8 cellular contexts compared by ENCODE assay signal in the genomic region with DNA sequence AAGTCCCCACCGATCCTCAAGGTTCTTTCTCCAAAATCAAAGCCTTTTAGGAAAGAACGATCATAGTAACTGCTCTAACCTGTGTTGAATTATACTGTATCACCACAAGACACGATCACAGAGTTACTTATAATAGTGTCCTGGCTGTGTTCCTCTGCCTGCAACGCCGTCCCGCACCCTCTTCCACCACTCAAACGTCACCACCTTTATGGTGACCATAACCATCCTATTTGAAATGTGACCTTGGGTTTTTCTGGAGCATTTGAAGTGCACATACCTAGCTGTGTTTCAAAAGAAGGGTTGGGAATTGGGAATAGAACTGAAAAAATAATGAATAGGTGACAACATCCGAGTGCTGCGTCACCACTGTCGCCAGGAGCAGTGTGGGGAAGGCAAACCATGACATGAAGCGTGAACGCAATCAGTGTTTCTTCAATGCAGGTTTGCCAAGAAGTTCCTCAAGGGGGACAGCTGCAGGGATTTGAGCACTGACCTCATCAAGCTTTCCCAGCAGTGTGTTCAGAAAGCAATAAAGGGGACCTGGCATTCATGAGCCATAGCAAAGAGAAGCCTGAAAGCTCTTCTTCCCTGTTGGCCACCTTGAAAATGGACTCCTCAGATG. TPM values are rescaled to one million over a fixed set of nuclear protein-coding genes. Genes with fewer than 3 reads are reported as not detected.
A peak's percentile ranks its signal among the peaks of the same experiment; 100 is the strongest.
DNase-seq lines count a peak whose midpoint lies in the region; ATAC-seq and TF ChIP-seq lines count a peak whose summit lies in the region.

No MANE protein-coding gene starts in this region.

- H3K79me2 ChIP-seq in neural progenitor cell (ENCODE audit: low read depth), result peaks cover 19% of the 10 kb centered on the region

- H3K4me3 ChIP-seq in CD8-positive, alpha-beta T cell (ENCODE audit: low read depth, low read length), result peak overlapping the region; percentile 75
- H3K4me3 ChIP-seq in NB4 (ENCODE audit: low read depth, low read length) (peak overlapping the region; percentile 60), ectodermal cell (ENCODE audit: insufficient read depth, low read depth, low read length) (peak overlapping the region; percentile 66), neural progenitor cell (peak overlapping the region; percentile 77)

- no peak for DNase-seq in CD8-positive, alpha-beta T cell
- DNase-seq in NB4 (ENCODE audit: low read depth), result no peak
- DNase-seq in neural progenitor cell (ENCODE audit: low spot score), result peak; percentile 24
- no peak for DNase-seq in activated gamma-delta T cell treated with Interleukin-2 at 50 U/mL for 16 hours
- no peak for DNase-seq in OCI-M1 (lab: John Stamatoyannopoulos, UW)

- H3F3A ChIP-seq in neural progenitor cell (ENCODE audit: low read depth), result peaks cover 32% of the 10 kb centered on the region

- H3K9ac ChIP-seq in neural progenitor cell, result no peak overlapping the region

- H3K27me3 ChIP-seq in CD8-positive, alpha-beta T cell (ENCODE audit: insufficient read depth, low read length), result no peaks in the 10 kb centered on the region
- H3K27me3 ChIP-seq in ectodermal cell (ENCODE audit: control insufficient read depth, insufficient read depth, low read length, poor library complexity, severe bottlenecking), result no peaks in the 10 kb centered on the region
- H3K27me3 ChIP-seq in neural progenitor cell, result no peaks in the 10 kb centered on the region

- H3K4me1 ChIP-seq in CD8-positive, alpha-beta T cell (ENCODE audit: insufficient read depth, low read length), result peaks cover 16% of the 10 kb centered on the region
- no peaks in the 10 kb centered on the region for H3K4me1 ChIP-seq in ectodermal cell (ENCODE audit: control insufficient read depth, insufficient read depth, low read length)
- peaks cover 5% of the 10 kb centered on the region for H3K4me1 ChIP-seq in neural progenitor cell

- 86 to 91% methylated on average over 12 of the region's 12 CpGs for WGBS in ectodermal cell, 2 experiments

- H3K27ac ChIP-seq in CD8-positive, alpha-beta T cell (ENCODE audit: low read depth, low read length), result no peak overlapping the region
- no peak overlapping the region for H3K27ac ChIP-seq in ectodermal cell (ENCODE audit: insufficient read depth, low read depth, low read length, poor library complexity, severe bottlenecking)
- no peak overlapping the region for H3K27ac ChIP-seq in neural progenitor cell

- CTCF ChIA-PET in CD8-positive, alpha-beta T cell (lab: Charles Lee), result interaction anchor here (0.7 to 2.1 kb wide), 3 partner anchors 10 to 21 kb away, joined by 3 to 14 read pairs (median 3); no protein-coding TSS in a partner anchor

- ATAC-seq in CD8-positive, alpha-beta T cell, result no peak
- ATAC-seq in esophagus mucosa, result no peak
- ATAC-seq in HG03159 (IDR thresholded peaks at IDR 0.05; ENCODE audit: unreplicated experiment), result no peak

- H3K36me3 Mint-ChIP-seq in CD8-positive, alpha-beta T cell, result peaks cover 57% of the 10 kb centered on the region
- peaks cover 21% of the 10 kb centered on the region for H3K36me3 Mint-ChIP-seq in neural progenitor cell

- intact Hi-C loops in CD8-positive, alpha-beta T cell (cut with DNase I, micrococcal nuclease), result loop anchor here (1.0 to 10.0 kb wide), 7 partner anchors 11 to 923 kb away; a partner anchor contains a TSS

- peaks cover 13% of the 10 kb centered on the region for H4K20me1 ChIP-seq in neural progenitor cell (ENCODE audit: low read depth)

- no peak for TF ChIP-seq CTCF in CD8-positive, alpha-beta T cell (IDR thresholded peaks at IDR 0.05)
- TF ChIP-seq CTCF in NB4 (IDR thresholded peaks at IDR 0.05; ENCODE audit: low read depth, low read length) (no peak), neural progenitor cell (IDR thresholded peaks at IDR 0.05) (no peak)

- H3K4me3 Mint-ChIP-seq in CD8-positive, alpha-beta T cell, result peak overlapping the region; percentile 95
- H3K4me3 Mint-ChIP-seq in neural progenitor cell, result peak overlapping the region; percentile 92

- no peaks in the 10 kb centered on the region for H3K9me3 Mint-ChIP-seq in CD8-positive, alpha-beta T cell
- H3K9me3 Mint-ChIP-seq in neural progenitor cell, result no peaks in the 10 kb centered on the region

- no peak for TF ChIP-seq POLR2A in NB4 (IDR thresholded peaks at IDR 0.05; ENCODE audit: extremely low read depth, insufficient read length)

- POLR2A ChIA-PET in CD8-positive, alpha-beta T cell (lab: Charles Lee), result interaction anchor here (0.5 kb wide), 1 partner anchor 354 kb away, joined by 3 read pairs; no protein-coding TSS in a partner anchor

- H3K9me3 ChIP-seq in CD8-positive, alpha-beta T cell (ENCODE audit: low read length), result no peaks in the 10 kb centered on the region
- H3K9me3 ChIP-seq in ectodermal cell (ENCODE audit: control insufficient read depth, low read length), result no peaks in the 10 kb centered on the region
- H3K9me3 ChIP-seq in neural progenitor cell (ENCODE audit: low read depth), result no peaks in the 10 kb centered on the region

- peaks cover 37% of the 10 kb centered on the region for H3K36me3 ChIP-seq in CD8-positive, alpha-beta T cell (ENCODE audit: insufficient read depth, low read length)
- H3K36me3 ChIP-seq in ectodermal cell (ENCODE audit: control insufficient read depth, insufficient read depth, low read length) (peaks cover 38% of the 10 kb centered on the region), neural progenitor cell (peaks cover 11% of the 10 kb centered on the region)

- H3K4me1 Mint-ChIP-seq in CD8-positive, alpha-beta T cell (ENCODE audit: low read depth), result peaks cover 24% of the 10 kb centered on the region
- peaks cover 9% of the 10 kb centered on the region for H3K4me1 Mint-ChIP-seq in neural progenitor cell

- peak overlapping the region; percentile 9 for H2AFZ ChIP-seq in neural progenitor cell (replicated peaks)

- H3K27me3 Mint-ChIP-seq in CD8-positive, alpha-beta T cell (ENCODE audit: low read depth), result no peaks in the 10 kb centered on the region
- peaks cover 2% of the 10 kb centered on the region for H3K27me3 Mint-ChIP-seq in neural progenitor cell (ENCODE audit: insufficient read depth, low read depth)

- peak overlapping the region; percentile 89 for H3K27ac Mint-ChIP-seq in CD8-positive, alpha-beta T cell
- no peak overlapping the region for H3K27ac Mint-ChIP-seq in neural progenitor cell

- peak overlapping the region; percentile 99 for H3K4me2 ChIP-seq in neural progenitor cell

RNA-seq across cellular contexts. Expression of a gene that starts 0.8 kb away (rescaled TPM):
- 10 to 100 TPM; 46.0 to 50.4 TPM for total RNA-seq in CD8-positive, alpha-beta T cell
- polyA plus RNA-seq in ectodermal cell (2013, experiment 1 of 4), result 38.6 TPM
- polyA plus RNA-seq in ectodermal cell (2013, experiment 2 of 4), result 37.0 TPM
- polyA plus RNA-seq in ectodermal cell (2013, experiment 3 of 4), result 39.1 TPM
- 44.3 TPM for polyA plus RNA-seq in ectodermal cell (2013, experiment 4 of 4)
- total RNA-seq in neural progenitor cell (ENCODE audit: low replicate concordance), result 26.0 and 39.1 TPM in 2 replicates
- total RNA-seq in esophagus mucosa, result 37.8 TPM

RNA-seq across cellular contexts. Expression of a gene that starts 17.0 kb away (rescaled TPM):
- total RNA-seq in CD8-positive, alpha-beta T cell, result 100 to 1,000 TPM; 228 to 247 TPM
- polyA plus RNA-seq in ectodermal cell (2013, experiment 1 of 4), result 116 TPM
- 128 TPM for polyA plus RNA-seq in ectodermal cell (2013, experiment 2 of 4)
- 112 TPM for polyA plus RNA-seq in ectodermal cell (2013, experiment 3 of 4)
- 134 TPM for polyA plus RNA-seq in ectodermal cell (2013, experiment 4 of 4)
- 64.6 and 98.0 TPM in 2 replicates for total RNA-seq in neural progenitor cell (ENCODE audit: low replicate concordance)
- total RNA-seq in esophagus mucosa, result 44.5 TPM

RNA-seq across cellular contexts. Expression of a gene that starts 26.2 kb away (rescaled TPM):
- total RNA-seq in CD8-positive, alpha-beta T cell, result 10 to 100 TPM; 15.4 to 15.6 TPM
- polyA plus RNA-seq in ectodermal cell (2013, experiment 1 of 4), result 33.5 TPM
- polyA plus RNA-seq in ectodermal cell (2013, experiment 2 of 4), result 36.6 TPM
- polyA plus RNA-seq in ectodermal cell (2013, experiment 3 of 4), result 23.3 TPM
- polyA plus RNA-seq in ectodermal cell (2013, experiment 4 of 4), result 26.0 TPM
- total RNA-seq in neural progenitor cell (ENCODE audit: low replicate concordance) (23.3 TPM in 2 replicates), esophagus mucosa (10.0 TPM)
